ENCODE assay signal across 8 cellular contexts in genomic region chr15:43441316-43441715, GRCh38. TPM values are rescaled to one million over a fixed set of nuclear protein-coding genes. Genes with fewer than 3 reads are reported as not detected.
DNase-seq lines count a peak whose midpoint lies in the region; ATAC-seq, FAIRE-seq and TF ChIP-seq lines count a peak whose summit lies in the region.

No MANE protein-coding gene starts in this region.

- no peaks in the 10 kb centered on the region for H4K20me1 ChIP-seq in H9 (ENCODE audit: control insufficient read depth, insufficient read depth, insufficient read length)

- no peak overlapping the region for H3K23ac ChIP-seq in H9 (ENCODE audit: insufficient read length, low read depth, low read length)

- no peak overlapping the region for H2BK20ac ChIP-seq in H9 (ENCODE audit: low read depth, low read length, poor library complexity, severe bottlenecking)

- H3K4me3 Mint-ChIP-seq in H9 = no peak overlapping the region
- H3K4me3 Mint-ChIP-seq in activated CD8-positive, alpha-beta T cell treated with anti-CD3 and anti-CD28 coated beads, Interleukin-2, amount 10 ng/mL, durations not matched to agents 7 days and 5 days = no peak overlapping the region

- no peaks in the 10 kb centered on the region for H3K79me2 ChIP-seq in H9 (ENCODE audit: insufficient read depth, low read length)

- H3K9ac ChIP-seq in H9 (ENCODE audit: extremely low read depth, insufficient read length, low read length) = no peak overlapping the region

- no peak overlapping the region for H2BK15ac ChIP-seq in H9 (ENCODE audit: low read depth, low read length)

- peaks cover 7 to 10% of the 10 kb centered on the region in 2 experiments for H3K4me1 Mint-ChIP-seq in H9
- H3K4me1 Mint-ChIP-seq in activated CD8-positive, alpha-beta T cell treated with anti-CD3 and anti-CD28 coated beads, Interleukin-2, amount 10 ng/mL, durations not matched to agents 7 days and 5 days (ENCODE audit: low read depth) = peaks cover 10% of the 10 kb centered on the region

- H3K4ac ChIP-seq in H9 (ENCODE audit: low read depth, low read length) = no peak overlapping the region

- no peak overlapping the region for H2AFZ ChIP-seq in H9 (ENCODE audit: low read length)

- H3K4me3 ChIP-seq in AG04450 (ENCODE audit: low read depth, low read length) (no peak overlapping the region), aorta (ENCODE audit: low read length in 2 of 2) (no peak overlapping the region)

- H2AK5ac ChIP-seq in H9 (ENCODE audit: insufficient read length, low read length) = no peak overlapping the region

- DNase-seq in AG04450 (ENCODE audit: low read depth, low spot score) = no peak
- DNase-seq in H9 = no peak
- DNase-seq in activated CD8-positive, alpha-beta T cell treated with anti-CD3 and anti-CD28 coated beads, Interleukin-2, amount 10 ng/mL, durations not matched to agents 7 days and 5 days = no peak
- no peak for DNase-seq in aorta
- DNase-seq in NCI-H1092 (lab: John Stamatoyannopoulos, UW) = no peak
- no peak for DNase-seq in GM19238 (ENCODE audit: insufficient read length, low spot score)

- intact Hi-C loops in aorta (cut with DNase I) = loop anchor here in 1 of 2 donors (10.0 kb wide), 1 partner anchor 73 kb away; the partner anchor contains the start of gene MAP1A

- no peak overlapping the region for H3K56ac ChIP-seq in H9 (ENCODE audit: insufficient read length, low read depth, low read length)

- TF ChIP-seq CTCF in AG04450 (IDR thresholded peaks at IDR 0.05; ENCODE audit: low read depth, low read length) = no peak
- no peak for TF ChIP-seq CTCF in H9 (conservative IDR thresholded peaks at IDR 0.05)

- no peak overlapping the region for H2BK5ac ChIP-seq in H9 (ENCODE audit: insufficient read length, low read length)

- H3K36me3 ChIP-seq in aorta (ENCODE audit: control insufficient read depth in 1 of 2, insufficient read depth in 2 of 2, low read length in 1 of 2) = peaks cover 1 to 2% of the 10 kb centered on the region in 2 donors

- FAIRE-seq in islet of Langerhans (lab: Jason Lieb, UNC) = peak; percentile 76

- CTCF ChIA-PET in AG04450 (lab: Charles Lee) = interaction anchor here (0.7 to 3.2 kb wide), 7 partner anchors 16 to 329 kb away, joined by 3 to 39 read pairs (median 6); partner anchors contain the start of gene MAP1A
- CTCF ChIA-PET in activated CD8-positive, alpha-beta T cell treated with anti-CD3 and anti-CD28 coated beads, Interleukin-2, amount 10 ng/mL, durations not matched to agents 7 days and 5 days (lab: Charles Lee) = interaction anchor here (0.7 to 3.8 kb wide), 15 partner anchors 21 to 101 kb away, joined by 3 to 75 read pairs (median 4); no protein-coding TSS in a partner anchor

- H2BK120ac ChIP-seq in H9 (ENCODE audit: low read depth, low read length, poor library complexity, severe bottlenecking) = no peak overlapping the region

- no peaks in the 10 kb centered on the region for H3K27me3 ChIP-seq in AG04450 (ENCODE audit: control insufficient read depth, insufficient read depth, low read length)
- no peaks in the 10 kb centered on the region for H3K27me3 ChIP-seq in H9 (ENCODE audit: insufficient read depth, low read length)
- no peaks in the 10 kb centered on the region for H3K27me3 ChIP-seq in aorta (ENCODE audit: control insufficient read depth in 1 of 2, insufficient read depth in 2 of 2, low read length in 1 of 2)

- no peaks in the 10 kb centered on the region for H3K4me1 ChIP-seq in H9 (ENCODE audit: insufficient read depth, low read length)
- no peaks in the 10 kb centered on the region for H3K4me1 ChIP-seq in aorta (ENCODE audit: control insufficient read depth in 1 of 2, insufficient read depth in 2 of 2, low read length in 2 of 2)

- peak; percentile 75 for ATAC-seq in activated CD8-positive, alpha-beta T cell treated with anti-CD3 and anti-CD28 coated beads, Interleukin-2, amount 10 ng/mL, durations not matched to agents 7 days and 5 days
- no peak for ATAC-seq in HG03521 (IDR thresholded peaks at IDR 0.05; ENCODE audit: unreplicated experiment)
- ATAC-seq in aorta (ENCODE audit: low FRiP score) = no peak

- no peak overlapping the region for H3T11ph ChIP-seq in H9 (ENCODE audit: low read length)

- peaks cover 34 to 80% (median 64%) of the 10 kb centered on the region in 3 experiments for H3K36me3 Mint-ChIP-seq in H9 (ENCODE audit: insufficient read depth in 1 of 3, low read depth in 3 of 3)
- peaks cover 12% of the 10 kb centered on the region for H3K36me3 Mint-ChIP-seq in activated CD8-positive, alpha-beta T cell treated with anti-CD3 and anti-CD28 coated beads, Interleukin-2, amount 10 ng/mL, durations not matched to agents 7 days and 5 days (ENCODE audit: low read depth)

- H4K8ac ChIP-seq in H9 (replicated peaks; ENCODE audit: insufficient read length, low read depth, low read length) = no peak overlapping the region

- H2BK12ac ChIP-seq in H9 (ENCODE audit: insufficient read length, low read depth, low read length) = no peak overlapping the region

- peak overlapping the region in 2 of 3 experiments; percentile 78 to 95; a peak in 4 of 7 replicates for H3K27ac Mint-ChIP-seq in H9
- peak overlapping the region; percentile 78 for H3K27ac Mint-ChIP-seq in activated CD8-positive, alpha-beta T cell treated with anti-CD3 and anti-CD28 coated beads, Interleukin-2, amount 10 ng/mL, durations not matched to agents 7 days and 5 days

- no peaks in the 10 kb centered on the region for H3K23me2 ChIP-seq in H9 (ENCODE audit: insufficient read length, low read depth, low read length, poor library complexity, severe bottlenecking)

- POLR2A ChIA-PET in AG04450 (lab: Yijun Ruan, JAX) = interaction anchor here (0.5 to 1.4 kb wide), 6 partner anchors 16 to 336 kb away, joined by 3 to 14 read pairs (median 4); partner anchors contain the start of gene ELL3
- POLR2A ChIA-PET in activated CD8-positive, alpha-beta T cell treated with anti-CD3 and anti-CD28 coated beads, Interleukin-2, amount 10 ng/mL, durations not matched to agents 7 days and 5 days (lab: Charles Lee) = interaction anchor here (1.1 to 1.2 kb wide), 2 partner anchors 70 to 73 kb away, joined by 4 to 5 read pairs; no protein-coding TSS in a partner anchor

- no peaks in the 10 kb centered on the region for H3K9me3 Mint-ChIP-seq in H9
- no peaks in the 10 kb centered on the region for H3K9me3 Mint-ChIP-seq in activated CD8-positive, alpha-beta T cell treated with anti-CD3 and anti-CD28 coated beads, Interleukin-2, amount 10 ng/mL, durations not matched to agents 7 days and 5 days (ENCODE audit: insufficient read depth)

- H3K14ac ChIP-seq in H9 (ENCODE audit: insufficient read depth, low read length) = no peak overlapping the region

- peaks cover under 1% of the 10 kb centered on the region for H3K79me1 ChIP-seq in H9 (ENCODE audit: insufficient read depth, low read depth, low read length, poor library complexity, severe bottlenecking)

- H3K9me3 ChIP-seq in AG04450 (ENCODE audit: control insufficient read depth, insufficient read depth, low read length) (no peaks in the 10 kb centered on the region), H9 (ENCODE audit: control insufficient read depth, low read depth, low read length) (no peaks in the 10 kb centered on the region), aorta (ENCODE audit: control insufficient read depth, low read length) (no peaks in the 10 kb centered on the region)

- H4K5ac ChIP-seq in H9 (ENCODE audit: insufficient read length, low read depth, low read length) = no peak overlapping the region

- H3K27ac ChIP-seq in AG04450 (ENCODE audit: low read depth, low read length) (peak overlapping the region; percentile 62), H9 (ENCODE audit: insufficient read length, low read depth, low read length) (no peak overlapping the region), aorta (ENCODE audit: low read depth in 1 of 2, low read length in 2 of 2) (no peak overlapping the region)

- no peak overlapping the region for H3K4me2 ChIP-seq in H9 (ENCODE audit: insufficient read depth, insufficient read length, low read length)

- H4K91ac ChIP-seq in H9 (ENCODE audit: insufficient read length, low read depth, low read length) = no peak overlapping the region

- no peak overlapping the region for H3K18ac ChIP-seq in H9 (ENCODE audit: insufficient read length, low read depth, low read length)

- H3K27me3 Mint-ChIP-seq in H9 (ENCODE audit: low read depth) = no peaks in the 10 kb centered on the region
- H3K27me3 Mint-ChIP-seq in activated CD8-positive, alpha-beta T cell treated with anti-CD3 and anti-CD28 coated beads, Interleukin-2, amount 10 ng/mL, durations not matched to agents 7 days and 5 days (ENCODE audit: low read depth) = no peaks in the 10 kb centered on the region

RNA-seq across cellular contexts. Expression of gene TP53BP1, which starts 51.6 kb away (rescaled TPM):
- polyA plus RNA-seq in AG04450 (2011; rRNA removed) (76.6 and 85.6 TPM in 2 replicates), aorta (10 to 100 TPM in 1 of 2 donors, 1 to 10 TPM in 1; 3.4 to 22.5 TPM)
- 151 and 161 TPM in 2 replicates for polyA minus RNA-seq in AG04450 (2011; rRNA and poly(A)+ RNA removed)
- total RNA-seq in H9 (2021) (74.5 and 81.5 TPM in 2 replicates), aorta (10 to 100 TPM; 37.7 to 63.2 TPM)
- total RNA-seq in activated CD8-positive, alpha-beta T cell treated with anti-CD3 and anti-CD28 coated beads, Interleukin-2, amount 10 ng/mL, durations not matched to agents 7 days and 5 days = 10 to 100 TPM; 24.3 to 27.3 TPM
